1 cellular context compared by ENCODE assay signal in the genomic region with DNA sequence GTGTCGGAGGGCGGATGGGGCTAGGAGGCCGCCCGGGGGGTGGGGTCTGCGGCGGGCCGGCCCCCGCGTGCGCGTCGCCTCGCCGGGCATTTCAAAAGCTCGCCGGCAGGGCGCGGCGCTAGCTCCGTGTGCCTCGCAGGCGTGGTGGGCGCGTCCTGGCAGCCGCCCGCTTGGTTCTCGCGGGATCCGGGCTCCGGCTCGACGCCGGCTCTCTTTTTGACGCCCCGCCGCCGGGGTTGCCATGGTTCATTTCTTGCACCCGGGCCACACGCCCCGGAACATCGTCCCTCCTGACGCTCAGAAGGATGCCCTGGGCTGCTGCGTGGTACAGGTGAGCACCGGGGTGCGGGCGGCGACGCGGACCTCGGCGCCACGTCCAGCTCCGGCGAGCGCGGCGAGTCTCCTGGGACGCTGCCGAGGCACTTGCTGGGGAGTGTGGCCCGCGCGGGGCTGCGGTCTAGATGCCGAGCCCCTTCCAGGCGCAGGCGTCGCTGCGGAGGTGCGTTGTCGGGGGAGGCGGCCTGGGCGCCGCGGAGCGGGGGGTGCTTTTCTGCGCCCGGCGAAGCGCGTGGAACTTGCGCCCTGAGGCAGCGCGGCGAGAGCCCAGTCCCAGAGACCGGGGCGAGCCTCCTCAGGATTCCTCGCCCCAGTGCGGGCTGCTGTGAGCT.
TF ChIP-seq lines count a peak whose summit lies in the region.

A gene (plus strand): TSS at position 118 of the 668 bp plus-strand sequence. CDS start 124 bp downstream, at position 242.

TF ChIP-seq in A549, 52 proteins besides CTCF, POLR2A, EP300 and RAD21 (continued from another document):
- TF ChIP-seq, protein P1, sequence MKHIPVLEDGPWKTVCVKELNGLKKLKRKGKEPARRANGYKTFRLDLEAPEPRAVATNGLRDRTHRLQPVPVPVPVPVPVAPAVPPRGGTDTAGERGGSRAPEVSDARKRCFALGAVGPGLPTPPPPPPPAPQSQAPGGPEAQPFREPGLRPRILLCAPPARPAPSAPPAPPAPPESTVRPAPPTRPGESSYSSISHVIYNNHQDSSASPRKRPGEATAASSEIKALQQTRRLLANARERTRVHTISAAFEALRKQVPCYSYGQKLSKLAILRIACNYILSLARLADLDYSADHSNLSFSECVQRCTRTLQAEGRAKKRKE (CRISPR knock-in tag; IDR thresholded peaks at IDR 0.05; ENCODE audit: low read depth): no peak
- TF ChIP-seq ZC3H11A (IDR thresholded peaks at IDR 0.05) (no peak), ZSCAN20 (CRISPR knock-in tag; IDR thresholded peaks at IDR 0.05) (no peak), SREBF2 (IDR thresholded peaks at IDR 0.05) (no peak), RARB (CRISPR knock-in tag; IDR thresholded peaks at IDR 0.05) (no peak), HDAC2 (IDR thresholded peaks at IDR 0.05) (no peak), CHD4 (IDR thresholded peaks at IDR 0.05; ENCODE audit: borderline replicate concordance) (no peak), HEYL (CRISPR knock-in tag; IDR thresholded peaks at IDR 0.05) (no peak), HOXA7 (CRISPR knock-in tag; IDR thresholded peaks at IDR 0.05) (no peak), MAZ (IDR thresholded peaks at IDR 0.05; ENCODE audit: borderline replicate concordance, low read depth, low read length) (no peak), MYC (IDR thresholded peaks at IDR 0.05; ENCODE audit: borderline replicate concordance, low read length) (0 out of 2 replicates have a peak, but pooled peaks have one; percentile 33), HOXB5 (CRISPR knock-in tag; IDR thresholded peaks at IDR 0.05) (0 out of 2 replicates have a peak, but pooled peaks have one; percentile 54), PHF8 (IDR thresholded peaks at IDR 0.05; ENCODE audit: borderline replicate concordance, low read depth) (peak; percentile 32)
- TF ChIP-seq, protein P2, sequence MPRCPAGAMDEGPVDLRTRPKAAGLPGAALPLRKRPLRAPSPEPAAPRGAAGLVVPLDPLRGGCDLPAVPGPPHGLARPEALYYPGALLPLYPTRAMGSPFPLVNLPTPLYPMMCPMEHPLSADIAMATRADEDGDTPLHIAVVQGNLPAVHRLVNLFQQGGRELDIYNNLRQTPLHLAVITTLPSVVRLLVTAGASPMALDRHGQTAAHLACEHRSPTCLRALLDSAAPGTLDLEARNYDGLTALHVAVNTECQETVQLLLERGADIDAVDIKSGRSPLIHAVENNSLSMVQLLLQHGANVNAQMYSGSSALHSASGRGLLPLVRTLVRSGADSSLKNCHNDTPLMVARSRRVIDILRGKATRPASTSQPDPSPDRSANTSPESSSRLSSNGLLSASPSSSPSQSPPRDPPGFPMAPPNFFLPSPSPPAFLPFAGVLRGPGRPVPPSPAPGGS (IDR thresholded peaks at IDR 0.05): 0 out of 3 replicates have a peak, but pooled peaks have one; percentile 54
- TF ChIP-seq, protein P3, sequence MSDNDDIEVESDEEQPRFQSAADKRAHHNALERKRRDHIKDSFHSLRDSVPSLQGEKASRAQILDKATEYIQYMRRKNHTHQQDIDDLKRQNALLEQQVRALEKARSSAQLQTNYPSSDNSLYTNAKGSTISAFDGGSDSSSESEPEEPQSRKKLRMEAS (IDR thresholded peaks at IDR 0.05): peak; percentile 97
